10 cellular contexts compared by ENCODE assay signal in the genomic region with DNA sequence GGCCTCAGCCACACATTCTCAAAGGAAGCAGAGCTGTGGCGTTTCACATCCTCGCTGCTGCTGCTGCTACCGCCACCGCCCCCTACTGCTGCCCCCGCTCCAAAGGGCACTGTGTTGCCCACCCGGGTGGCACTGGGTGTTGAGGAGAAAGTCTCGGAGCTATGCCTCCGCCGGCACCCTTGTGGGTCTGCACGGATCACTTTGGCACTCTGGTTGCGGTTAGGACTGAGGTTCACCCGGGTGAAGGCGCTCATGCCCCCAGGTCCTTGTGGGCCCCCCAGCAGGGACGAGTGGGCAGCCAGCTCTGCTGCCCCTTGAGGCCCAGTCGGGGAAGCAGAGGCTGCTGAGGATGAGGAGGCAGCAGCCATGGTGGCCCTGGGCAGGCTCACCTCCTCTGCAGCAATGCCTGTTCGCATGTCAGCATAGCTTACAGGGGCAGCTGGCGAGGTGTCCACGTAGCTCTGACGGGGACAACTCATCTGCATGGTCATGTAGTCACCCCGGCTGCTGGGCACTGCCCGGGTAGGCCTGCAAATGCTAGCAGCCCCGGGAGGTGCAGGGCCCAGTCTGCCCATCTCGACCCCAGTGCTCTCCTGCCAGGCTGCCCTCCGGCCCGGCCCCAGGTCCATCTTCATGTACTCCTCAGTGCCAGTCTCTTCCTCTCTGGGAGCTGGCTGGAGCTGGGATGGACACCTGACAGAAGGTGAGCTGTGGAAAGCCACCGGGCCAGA. TPM values are rescaled to one million over a fixed set of nuclear protein-coding genes. Genes with fewer than 3 reads are reported as not detected.
DNase-seq lines count a peak whose midpoint lies in the region; ATAC-seq, FAIRE-seq and TF ChIP-seq lines count a peak whose summit lies in the region.
"Had no signal": no experiment of that assay in that cellular context is flagged by ENCODE, and none has a peak within 500 bp of the region (broad histone marks: within the 10 kb centered on the region; RNA-seq: fewer than 3 reads in every experiment).

No MANE protein-coding gene starts in this region.

- peak; percentile 27 for FAIRE-seq in urothelium cell line (lab: Jason Lieb, UNC)

- no peaks in the 10 kb centered on the region for H3K9me3 Mint-ChIP-seq in activated CD4-positive, alpha-beta T cell treated with anti-CD3 and anti-CD28 coated beads for 36 hours (ENCODE audit: low read depth)

- POLR2A ChIA-PET in activated CD4-positive, alpha-beta T cell treated with anti-CD3 and anti-CD28 coated beads for 36 hours (lab: Charles Lee) = no interaction called here

- no peak overlapping the region for H3K27ac Mint-ChIP-seq in activated CD4-positive, alpha-beta T cell treated with anti-CD3 and anti-CD28 coated beads for 36 hours

- H3K4me3 Mint-ChIP-seq in activated CD4-positive, alpha-beta T cell treated with anti-CD3 and anti-CD28 coated beads for 36 hours = no peak overlapping the region

- peaks cover 9% of the 10 kb centered on the region for H3K36me3 Mint-ChIP-seq in activated CD4-positive, alpha-beta T cell treated with anti-CD3 and anti-CD28 coated beads for 36 hours (ENCODE audit: low read depth)

- TF ChIP-seq CTCF in coronary artery (IDR thresholded peaks at IDR 0.05) = no peak

- ATAC-seq in activated CD4-positive, alpha-beta T cell treated with anti-CD3 and anti-CD28 coated beads for 36 hours = no peak
- ATAC-seq in GM18502 (IDR thresholded peaks at IDR 0.05; ENCODE audit: poor library complexity, unreplicated experiment) = no peak
- ATAC-seq in GM21526 (IDR thresholded peaks at IDR 0.05; ENCODE audit: low FRiP score, unreplicated experiment) = no peak

- H3K27me3 Mint-ChIP-seq in activated CD4-positive, alpha-beta T cell treated with anti-CD3 and anti-CD28 coated beads for 36 hours = no peaks in the 10 kb centered on the region

- CTCF ChIA-PET in activated CD4-positive, alpha-beta T cell treated with anti-CD3 and anti-CD28 coated beads for 36 hours (lab: Charles Lee) = interaction anchor here (0.7 to 1.3 kb wide), 3 partner anchors 8 to 906 kb away, joined by 3 read pairs; no protein-coding TSS in a partner anchor

- H3K4me3 ChIP-seq in coronary artery = peak overlapping the region; percentile 86

- peak; percentile 9 for DNase-seq in activated CD4-positive, alpha-beta T cell treated with anti-CD3 and anti-CD28 coated beads for 36 hours
- DNase-seq in activated CD4-positive, alpha-beta T cell treated with anti-CD3 and anti-CD28 coated beads for 48 hours = no peak
- peak; percentile 76 for DNase-seq in coronary artery (ENCODE audit: low spot score)
- peak; percentile 89 for DNase-seq in mesenteric fat pad (ENCODE audit: low spot score)
- no peak for DNase-seq in urothelium cell line (ENCODE audit: low spot score)
- DNase-seq in activated naive CD4-positive, alpha-beta T cell treated with Interleukin-2 at 50 U/mL for 16 hours = no peak
- DNase-seq: activated CD4-positive, alpha-beta T cell treated with anti-CD3 and anti-CD28 coated beads, Interleukin-2, amount 50 U/mL, for 48 hours; NCI-H1092 had no signal

- H3K4me1 Mint-ChIP-seq in activated CD4-positive, alpha-beta T cell treated with anti-CD3 and anti-CD28 coated beads for 36 hours = peaks cover 32% of the 10 kb centered on the region

- intact Hi-C loops in activated CD4-positive, alpha-beta T cell treated with anti-CD3 and anti-CD28 coated beads for 36 hours (cut with DNase I, micrococcal nuclease) = loop anchor here (10.0 kb wide), 3 partner anchors 371 to 1871 kb away; partner anchors contain the start of gene MFF (in 1 of the 2)

- H3K27ac ChIP-seq in coronary artery = peak overlapping the region; percentile 90 to 93

RNA-seq across cellular contexts. Expression of gene IRS1, which starts 4.2 kb away (rescaled TPM):
- total RNA-seq in activated CD4-positive, alpha-beta T cell treated with anti-CD3 and anti-CD28 coated beads for 36 hours = 1 to 10 TPM; 2.6 to 3.3 TPM
- 17.0 TPM for total RNA-seq in mesenteric fat pad

RNA-seq across cellular contexts. Expression of gene RHBDD1, which starts 40.4 kb away (rescaled TPM):
- total RNA-seq in activated CD4-positive, alpha-beta T cell treated with anti-CD3 and anti-CD28 coated beads for 36 hours = 10 to 100 TPM; 38.1 to 49.0 TPM
- 31.9 TPM for total RNA-seq in mesenteric fat pad

Comparison
In these comparisons a context has a peak if more than half of its experiments do, and no peak if none do; other contexts are left out.
1. DNase-seq: peak in activated CD4-positive, alpha-beta T cell treated with anti-CD3 and anti-CD28 coated beads for 36 hours (single experiment), coronary artery (single experiment) and mesenteric fat pad (single experiment); none in activated CD4-positive, alpha-beta T cell treated with anti-CD3 and anti-CD28 coated beads for 48 hours (single experiment), urothelium cell line (single experiment) and activated naive CD4-positive, alpha-beta T cell treated with Interleukin-2 at 50 U/mL for 16 hours (single experiment).